Comparison of ENCODE assay signal across 1 cellular context in genomic region chr1:31498376-31499040, GRCh38.
A peak's percentile ranks its signal among the peaks of the same experiment; 100 is the strongest.
TF ChIP-seq lines count a peak whose summit lies in the region.

No MANE protein-coding gene starts in this region.

TF ChIP-seq in K562, 482 proteins besides CTCF, POLR2A, EP300 and RAD21 (continued from another document):
- no peak for TF ChIP-seq PBX2 (CRISPR knock-in tag; IDR thresholded peaks at IDR 0.05; ENCODE audit: low read depth)
- no peak for TF ChIP-seq PBX2 (tag; conservative IDR thresholded peaks at IDR 0.05; ENCODE audit: low read depth)
- TF ChIP-seq TRIM25 (IDR thresholded peaks at IDR 0.05; ENCODE audit: borderline replicate concordance): no peak
- TF ChIP-seq NFRKB (IDR thresholded peaks at IDR 0.05; ENCODE audit: low read depth): no peak
- TF ChIP-seq FUS (optimal IDR thresholded peaks at IDR 0.05; ENCODE audit: low read depth, low read length): no peak
- TF ChIP-seq MAFG (tag; conservative IDR thresholded peaks at IDR 0.05): no peak
- no peak for TF ChIP-seq THAP7 (CRISPR knock-in tag; IDR thresholded peaks at IDR 0.05)
- TF ChIP-seq HOXB6 (CRISPR knock-in tag; IDR thresholded peaks at IDR 0.05; ENCODE audit: borderline replicate concordance): no peak
- no peak for TF ChIP-seq ARID1B (IDR thresholded peaks at IDR 0.05)
- TF ChIP-seq CHD4 (IDR thresholded peaks at IDR 0.05; ENCODE audit: insufficient read depth, insufficient replicate concordance, low read depth, low read length, poor library complexity, severe bottlenecking): peak; percentile 85
- no peak for TF ChIP-seq CAMTA2 (CRISPR knock-in tag; conservative IDR thresholded peaks at IDR 0.05)
- TF ChIP-seq ZNF785 (CRISPR knock-in tag; IDR thresholded peaks at IDR 0.05): no peak
- 0 out of 2 replicates have a peak, but pooled peaks have one; percentile 7 for TF ChIP-seq JUND (IDR thresholded peaks at IDR 0.05; ENCODE audit: borderline replicate concordance, low read depth, low read length)
- TF ChIP-seq JUND (tag; IDR thresholded peaks at IDR 0.05; ENCODE audit: borderline replicate concordance, low read depth, low read length): no peak
- no peak for TF ChIP-seq ETV5 (CRISPR knock-in tag; IDR thresholded peaks at IDR 0.05; ENCODE audit: low read depth)
- 0 out of 2 replicates have a peak, but pooled peaks have one; percentile 14 for TF ChIP-seq EGR1 (conservative IDR thresholded peaks at IDR 0.05)
- no peak for TF ChIP-seq BRD9 (IDR thresholded peaks at IDR 0.05; ENCODE audit: low read depth, partially characterized antibody)
- no peak for TF ChIP-seq ELF2 (CRISPR knock-in tag; IDR thresholded peaks at IDR 0.05)
- no peak for TF ChIP-seq KHSRP (IDR thresholded peaks at IDR 0.05)
- TF ChIP-seq BCOR (IDR thresholded peaks at IDR 0.05): peak; percentile 59
- no peak for TF ChIP-seq GABPB2 (CRISPR knock-in tag; conservative IDR thresholded peaks at IDR 0.05)
- TF ChIP-seq FOSL1 (tag; conservative IDR thresholded peaks at IDR 0.05): peak; percentile 69
- TF ChIP-seq NUFIP1 (IDR thresholded peaks at IDR 0.05; ENCODE audit: partially characterized antibody): no peak
- peak; percentile 28 for TF ChIP-seq RBM25 (IDR thresholded peaks at IDR 0.05; ENCODE audit: low read depth, low read length, severe bottlenecking)
- no peak for TF ChIP-seq BRF2 (IDR thresholded peaks at IDR 0.05; ENCODE audit: borderline replicate concordance, insufficient read depth, insufficient read length)
- TF ChIP-seq ZNF764 (CRISPR knock-in tag; IDR thresholded peaks at IDR 0.05; ENCODE audit: low read depth): no peak
- no peak for TF ChIP-seq HCFC1 (IDR thresholded peaks at IDR 0.05; ENCODE audit: low read depth, low read length)
- no peak for TF ChIP-seq ZNF699 (CRISPR knock-in tag; IDR thresholded peaks at IDR 0.05; ENCODE audit: insufficient replicate concordance)
- TF ChIP-seq MAFF (IDR thresholded peaks at IDR 0.05; ENCODE audit: low read length): no peak
- no peak for TF ChIP-seq TSHZ1 (CRISPR knock-in tag; IDR thresholded peaks at IDR 0.05)
- TF ChIP-seq ZMIZ1 (IDR thresholded peaks at IDR 0.05; ENCODE audit: low read depth in 2 of 2, low read length in 2 of 2): no peak
- no peak for TF ChIP-seq HIVEP1 (CRISPR knock-in tag; IDR thresholded peaks at IDR 0.05)
- TF ChIP-seq ZKSCAN3 (CRISPR knock-in tag; IDR thresholded peaks at IDR 0.05): no peak
- TF ChIP-seq ZC3H4 (CRISPR knock-in tag; IDR thresholded peaks at IDR 0.05; ENCODE audit: borderline replicate concordance): no peak
- TF ChIP-seq CCNT2 (IDR thresholded peaks at IDR 0.05; ENCODE audit: borderline replicate concordance, extremely low read depth, insufficient read length, low read depth, low read length): no peak
- TF ChIP-seq ATF1 (CRISPR knock-in tag; IDR thresholded peaks at IDR 0.05): no peak
- no peak for TF ChIP-seq ATF1 (tag; IDR thresholded peaks at IDR 0.05)
- no peak for TF ChIP-seq ZZZ3 (IDR thresholded peaks at IDR 0.05)
- no peak for TF ChIP-seq SAP30 (IDR thresholded peaks at IDR 0.05; ENCODE audit: borderline replicate concordance, insufficient read depth, low read depth, low read length, poor library complexity, severe bottlenecking)
- no peak for TF ChIP-seq ZNF408 (CRISPR knock-in tag; IDR thresholded peaks at IDR 0.05; ENCODE audit: low read depth)
- 0 out of 2 replicates have a peak, but pooled peaks have one; percentile 16 for TF ChIP-seq ADNP (tag; IDR thresholded peaks at IDR 0.05)
- TF ChIP-seq SRSF7 (optimal IDR thresholded peaks at IDR 0.05; ENCODE audit: low read depth, low read length): no peak
- TF ChIP-seq ZNF3 (CRISPR knock-in tag; IDR thresholded peaks at IDR 0.05): peak; percentile 55; the same call in 1 of the 2 replicates
- TF ChIP-seq CREBBP (IDR thresholded peaks at IDR 0.05; ENCODE audit: low read depth, low read length): no peak
- no peak for TF ChIP-seq HSF4 (CRISPR knock-in tag; IDR thresholded peaks at IDR 0.05; ENCODE audit: borderline replicate concordance)
